14 cellular contexts compared by ENCODE assay signal in genomic region chr5:83516361-83516760, GRCh38.
"Had no signal": no experiment of that assay in that cellular context is flagged by ENCODE, and none has a peak within 500 bp of the region (broad histone marks: within the 10 kb centered on the region; RNA-seq: fewer than 3 reads in every experiment).

No MANE protein-coding gene starts in this region.

- H3K27ac ChIP-seq: gastroesophageal sphincter, psoas muscle, testis, upper lobe of right lung had no signal

- ATAC-seq: gastroesophageal sphincter; natural killer cell; psoas muscle; stimulated activated naive CD8-positive, alpha-beta T cell treated with anti-CD3 and anti-CD28 coated beads, Interleukin-15, amount 100 ng/mL, for 72 hours; upper lobe of right lung had no signal

- H3K4me1 ChIP-seq: psoas muscle, upper lobe of right lung had no signal

- H3K36me3 ChIP-seq: gastroesophageal sphincter, upper lobe of right lung had no signal

- H3K9me3 ChIP-seq: gastroesophageal sphincter, psoas muscle, testis, upper lobe of right lung had no signal

- DNase-seq: activated CD4-positive, CD25-positive, alpha-beta regulatory T cell; activated T-cell treated with anti-CD3 and anti-CD28 coated beads, Interleukin-2, amount 50 U/mL, for 1 hour; amygdala; brain microvascular endothelial cell; natural killer cell; nucleus accumbens; psoas muscle; stimulated activated CD4-positive, alpha-beta T cell treated with anti-CD3 and anti-CD28 coated beads, Interleukin-4, amount 100 ng/mL, for 4 hours; stimulated activated naive CD8-positive, alpha-beta T cell treated with anti-CD3 and anti-CD28 coated beads, Interleukin-15, amount 100 ng/mL, for 72 hours; T-helper 2 cell; testis; upper lobe of right lung had no signal

- H3K4me3 ChIP-seq: gastroesophageal sphincter, lung, psoas muscle, testis, upper lobe of right lung had no signal

- H3K27me3 ChIP-seq: brain microvascular endothelial cell, gastroesophageal sphincter, testis, upper lobe of right lung had no signal
